22 cellular contexts compared by ENCODE assay signal in the genomic region with DNA sequence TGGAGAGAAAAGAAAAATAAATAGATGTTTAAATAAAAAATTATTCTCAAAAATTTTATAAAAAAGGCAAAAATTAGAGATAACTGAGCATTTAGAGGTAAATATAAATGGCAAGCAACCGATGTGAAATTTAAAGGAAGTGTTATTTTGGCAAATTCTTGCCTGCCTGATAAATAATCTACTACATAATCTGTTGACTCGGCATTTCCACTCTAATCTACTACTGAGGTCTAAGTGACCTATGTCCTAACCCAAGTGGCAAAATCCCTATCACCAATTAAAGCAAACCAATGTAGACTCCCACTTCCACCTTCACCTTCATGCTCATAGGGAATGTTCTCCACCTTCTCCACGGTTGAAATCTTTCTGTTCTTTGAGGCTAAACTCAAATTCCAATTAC.
DNase-seq lines count a peak whose midpoint lies in the region; ATAC-seq, FAIRE-seq and TF ChIP-seq lines count a peak whose summit lies in the region.
"Had no signal": no experiment of that assay in that cellular context is flagged by ENCODE, and none has a peak within 500 bp of the region (broad histone marks: within the 10 kb centered on the region; RNA-seq: fewer than 3 reads in every experiment).

No MANE protein-coding gene starts in this region.

- CTCF ChIA-PET in A549 (lab: Yijun Ruan, JAX) = no interaction called here
- CTCF ChIA-PET in PC-3 (lab: Charles Lee) = no interaction called here

- no peaks in the 10 kb centered on the region for H3K79me2 ChIP-seq in PC-3 (ENCODE audit: low read length)

- WGBS in A549 (ENCODE audit: missing lambda C conversion rate) = 11% methylated on average over 3 of the region's 3 CpGs

- no peak for TF ChIP-seq RAD21 in A549 (conservative IDR thresholded peaks at IDR 0.05 in 1 of 2, IDR thresholded peaks at IDR 0.05 in 1 of 2)

- no peaks in the 10 kb centered on the region for H3K36me3 ChIP-seq in PC-3 (ENCODE audit: low read depth, low read length)
- H3K36me3 ChIP-seq in colonic mucosa = no peaks in the 10 kb centered on the region
- H3K36me3 ChIP-seq: BLaER1 treated with 17β-estradiol and CSF1 and Interleukin-3, amounts not matched to agents 10 nM and 100 nM had no signal

- H3K4me2 ChIP-seq in A549 (no peak overlapping the region), PC-3 (ENCODE audit: low read length) (no peak overlapping the region)
- H3K4me2 ChIP-seq: BLaER1 treated with 17β-estradiol and CSF1 and Interleukin-3, amounts not matched to agents 10 nM and 100 nM had no signal

- H3F3A ChIP-seq in PC-3 (ENCODE audit: low read length, unreplicated experiment) = no peaks in the 10 kb centered on the region

- FAIRE-seq in A549 (lab: Jason Lieb, UNC) (no peak), D721Med (lab: Jason Lieb, UNC) (peak; percentile 56)
- FAIRE-seq: A204.1, G401.6, GM12891, GM19239 had no signal

- TF ChIP-seq EP300 in A549 (IDR thresholded peaks at IDR 0.05) = no peak

- no peak for TF ChIP-seq POLR2A in A549 (IDR thresholded peaks at IDR 0.05; ENCODE audit: low read length)

- H3K27me3 ChIP-seq in PC-3 (ENCODE audit: low read length) = no peaks in the 10 kb centered on the region
- H3K27me3 ChIP-seq in colonic mucosa = no peaks in the 10 kb centered on the region
- H3K27me3 ChIP-seq: BLaER1 treated with 17β-estradiol and CSF1 and Interleukin-3, amounts not matched to agents 10 nM and 100 nM had no signal

- POLR2A ChIA-PET in A549 (lab: Yijun Ruan, JAX) (no interaction called here), PC-3 (lab: Charles Lee; ENCODE audit: unreplicated experiment) (no interaction called here)

- no peak overlapping the region for H3K9ac ChIP-seq in PC-3 (ENCODE audit: low read length)
- H3K9ac ChIP-seq in colonic mucosa (ENCODE audit: low read depth in 2 of 2, low read length in 2 of 2) = no peak overlapping the region
- H3K9ac ChIP-seq: BLaER1 treated with 17β-estradiol and CSF1 and Interleukin-3, amounts not matched to agents 10 nM and 100 nM had no signal

- H3K27ac ChIP-seq in A549 (no peak overlapping the region), PC-3 (ENCODE audit: low read length) (no peak overlapping the region), colonic mucosa (no peak overlapping the region)
- H3K27ac ChIP-seq: BLaER1 treated with 17β-estradiol and CSF1 and Interleukin-3, amounts not matched to agents 10 nM and 100 nM; C4-2B had no signal

- intact Hi-C loops in PC-3 (cut with micrococcal nuclease) (no loop called here), colonic mucosa (cut with DNase I) (no loop called here)

- H3K4me3 ChIP-seq in A549 (no peak overlapping the region), PC-3 (ENCODE audit: low read length) (no peak overlapping the region), colonic mucosa (no peak overlapping the region)
- H3K4me3 ChIP-seq: BLaER1 treated with 17β-estradiol and CSF1 and Interleukin-3, amounts not matched to agents 10 nM and 100 nM had no signal

- ATAC-seq in A549 = no peak
- no peak for ATAC-seq in PC-3
- ATAC-seq: CD8-positive, alpha-beta T cell had no signal

- no peaks in the 10 kb centered on the region for H3K4me1 ChIP-seq in A549
- no peaks in the 10 kb centered on the region for H3K4me1 ChIP-seq in PC-3 (ENCODE audit: insufficient read depth, low read length)
- no peaks in the 10 kb centered on the region for H3K4me1 ChIP-seq in colonic mucosa
- H3K4me1 ChIP-seq: BLaER1 treated with 17β-estradiol and CSF1 and Interleukin-3, amounts not matched to agents 10 nM and 100 nM; Caco-2 had no signal

- H3K9me3 ChIP-seq in A549 = no peaks in the 10 kb centered on the region
- no peaks in the 10 kb centered on the region for H3K9me3 ChIP-seq in PC-3 (ENCODE audit: low read length)
- peaks cover 3% of the 10 kb centered on the region for H3K9me3 ChIP-seq in colonic mucosa
- H3K9me3 ChIP-seq: BLaER1 treated with 17β-estradiol and CSF1 and Interleukin-3, amounts not matched to agents 10 nM and 100 nM; Caco-2 had no signal

- DNase-seq in A549 (ENCODE audit: low read depth in 1 of 2, low spot score in 1 of 2) = no peak
- no peak for DNase-seq in D721Med (ENCODE audit: insufficient read length, low spot score)
- no peak for DNase-seq in PC-3
- DNase-seq in colonic mucosa = no peak
- DNase-seq in DMS53 (lab: John Stamatoyannopoulos, UW) = no peak
- DNase-seq in stimulated activated CD4-positive, alpha-beta T cell treated with anti-CD3 and anti-CD28 coated beads, Interleukin-4, amount 100 ng/mL, for 1 hour = no peak
- DNase-seq: 8988T; AML-193; Caco-2; Calu3; CD4-positive, alpha-beta T cell; CD8-positive, alpha-beta T cell; DMS 273 treated with DMSO at 0.1 percent for 48 hours; DMS153; DMS79 treated with DMSO at 0.1 percent for 48 hours; GF-D8 had no signal

- 0 out of 2 replicates have a peak overlapping the region, but pooled peaks have one; percentile 4 for H2AFZ ChIP-seq in PC-3 (ENCODE audit: low read length)

- H3K9me2 ChIP-seq in PC-3 (replicated peaks; ENCODE audit: low read length) = no peaks in the 10 kb centered on the region

- TF ChIP-seq CTCF in A549 (IDR thresholded peaks at IDR 0.05) = no peak
- no peak for TF ChIP-seq CTCF in D721Med (IDR thresholded peaks at IDR 0.05; ENCODE audit: insufficient read depth, missing control alignments)
- TF ChIP-seq CTCF in PC-3 (conservative IDR thresholded peaks at IDR 0.05; ENCODE audit: low read depth, low read length) = no peak
- TF ChIP-seq CTCF in colonic mucosa (IDR thresholded peaks at IDR 0.05) = no peak

- BruUV-seq in PC-3 (replicated peaks; lab: Mats Ljungman, UMichigan) = no TSS peak

- no peaks in the 10 kb centered on the region for H4K20me1 ChIP-seq in PC-3 (ENCODE audit: low read length)
- H4K20me1 ChIP-seq: BLaER1 treated with 17β-estradiol and CSF1 and Interleukin-3, amounts not matched to agents 10 nM and 100 nM had no signal

TF ChIP-seq in A549, 52 proteins besides CTCF, POLR2A, EP300 and RAD21:
- TF ChIP-seq MAFK (IDR thresholded peaks at IDR 0.05; ENCODE audit: partially characterized antibody) (peak; percentile 39), CHD2 (IDR thresholded peaks at IDR 0.05; ENCODE audit: low read length, partially characterized antibody) (no peak)
